Comparison of ENCODE assay signal across 16 cellular contexts in genomic region chr16:61909074-61909473, GRCh38.
DNase-seq lines count a peak whose midpoint lies in the region; FAIRE-seq and TF ChIP-seq lines count a peak whose summit lies in the region.
"Had no signal": no experiment of that assay in that cellular context is flagged by ENCODE, and none has a peak within 500 bp of the region (broad histone marks: within the 10 kb centered on the region; RNA-seq: fewer than 3 reads in every experiment).

No MANE protein-coding gene starts in this region.

- no peak overlapping the region for H2AFZ ChIP-seq in astrocyte (ENCODE audit: low read depth, low read length)

- H3K36me3 Mint-ChIP-seq in astrocyte (ENCODE audit: low read depth, unreplicated experiment) = no peaks in the 10 kb centered on the region
- H3K36me3 Mint-ChIP-seq: CD8-positive, alpha-beta memory T cell had no signal

- H3K9ac ChIP-seq in astrocyte (ENCODE audit: low read length) = no peak overlapping the region
- H3K9ac ChIP-seq: BLaER1 had no signal

- intact Hi-C loops in testis (cut with DNase I; ENCODE audit: low total_unique reads) = no loop called here

- peak; percentile 2 for DNase-seq in AG10803 (ENCODE audit: low read depth)
- DNase-seq in astrocyte (ENCODE audit: low read depth) = peak; percentile 47
- peak; percentile 7 for DNase-seq in choroid plexus epithelial cell (ENCODE audit: low read depth)
- DNase-seq in testis = peak; percentile 42
- no peak for DNase-seq in AG08396 (ENCODE audit: low spot score)
- DNase-seq in GDM1 (lab: John Stamatoyannopoulos, UW) = no peak
- no peak for DNase-seq in NCI-H1092 treated with DMSO at 0.1 percent for 48 hours (lab: John Stamatoyannopoulos, UW)
- DNase-seq: ACHN; Caco-2; CD8-positive, alpha-beta memory T cell; DMS53; HCEC 1CT; HFFc6 had no signal

- no peak overlapping the region for H3K27ac Mint-ChIP-seq in astrocyte (ENCODE audit: unreplicated experiment)
- H3K27ac Mint-ChIP-seq: CD8-positive, alpha-beta memory T cell; HFFc6 had no signal

- H3K36me3 ChIP-seq in astrocyte (ENCODE audit: insufficient read depth, low read length) (no peaks in the 10 kb centered on the region), testis (ENCODE audit: low read depth, missing control alignments) (no peaks in the 10 kb centered on the region)
- H3K36me3 ChIP-seq: BLaER1 had no signal

- H3K9me3 ChIP-seq in astrocyte (ENCODE audit: insufficient read depth, low read depth, low read length) (peaks cover 4% of the 10 kb centered on the region), testis (no peaks in the 10 kb centered on the region)
- H3K9me3 ChIP-seq: BLaER1 had no signal

- H3K4me1 Mint-ChIP-seq in astrocyte (ENCODE audit: low read depth, unreplicated experiment) = no peaks in the 10 kb centered on the region
- H3K4me1 Mint-ChIP-seq: CD8-positive, alpha-beta memory T cell had no signal

- H3K4me3 ChIP-seq in AG10803 (ENCODE audit: low read length) (no peak overlapping the region), astrocyte (ENCODE audit: insufficient read depth, low read depth, low read length) (no peak overlapping the region), choroid plexus epithelial cell (ENCODE audit: low read depth, low read length) (no peak overlapping the region), testis (no peak overlapping the region)
- H3K4me3 ChIP-seq: BLaER1, GM12878 had no signal

- no peaks in the 10 kb centered on the region for H4K20me1 ChIP-seq in astrocyte (ENCODE audit: insufficient read depth, low read length)
- H4K20me1 ChIP-seq: BLaER1 had no signal

- no peak overlapping the region for H3K4me2 ChIP-seq in astrocyte (ENCODE audit: low read length)
- H3K4me2 ChIP-seq: BLaER1 had no signal

- H3K79me2 ChIP-seq in astrocyte (ENCODE audit: insufficient read depth, low read length) = no peaks in the 10 kb centered on the region

- no peak overlapping the region for H3K4me3 Mint-ChIP-seq in astrocyte (ENCODE audit: unreplicated experiment)
- H3K4me3 Mint-ChIP-seq: CD8-positive, alpha-beta memory T cell; HFFc6 had no signal

- H3K4me1 ChIP-seq in astrocyte (ENCODE audit: insufficient read depth, low read length) = peaks cover 2% of the 10 kb centered on the region
- H3K4me1 ChIP-seq in testis = no peaks in the 10 kb centered on the region
- H3K4me1 ChIP-seq: BLaER1 had no signal

- H3K9me3 Mint-ChIP-seq in astrocyte (ENCODE audit: unreplicated experiment) = peaks cover 2% of the 10 kb centered on the region

- H3K27me3 Mint-ChIP-seq in astrocyte (ENCODE audit: low read depth, unreplicated experiment) = no peaks in the 10 kb centered on the region

- H3K27me3 ChIP-seq in astrocyte (ENCODE audit: insufficient read depth, low read length) (no peaks in the 10 kb centered on the region), testis (no peaks in the 10 kb centered on the region)
- H3K27me3 ChIP-seq: BLaER1 had no signal

- TF ChIP-seq CTCF in AG10803 (conservative IDR thresholded peaks at IDR 0.05; ENCODE audit: low read length) (no peak), astrocyte (IDR thresholded peaks at IDR 0.05; ENCODE audit: insufficient read depth, low read depth, low read length) (no peak), choroid plexus epithelial cell (conservative IDR thresholded peaks at IDR 0.05; ENCODE audit: low read depth, low read length) (no peak), testis (IDR thresholded peaks at IDR 0.05) (no peak)

- WGBS in testis, 2 donors = 46 to 62% methylated on average over 3 of the region's 3 CpGs

- no peak for FAIRE-seq in astrocyte (lab: Jason Lieb, UNC)
- FAIRE-seq: GM12878, GM18507 had no signal

- TF ChIP-seq POLR2A in testis (IDR thresholded peaks at IDR 0.05) = no peak

- no peak overlapping the region for H3K27ac ChIP-seq in astrocyte (ENCODE audit: low read depth, low read length)
- H3K27ac ChIP-seq in testis = no peak overlapping the region
- H3K27ac ChIP-seq: BLaER1 had no signal

Comparison
In these comparisons a context has a peak if more than half of its experiments do, and no peak if none do; other contexts are left out.
1. DNase-seq: peak in AG10803 (single experiment), astrocyte (single experiment), choroid plexus epithelial cell (single experiment) and testis (single experiment); none in AG08396 (single experiment), GDM1 (single experiment) and NCI-H1092 treated with DMSO at 0.1 percent for 48 hours (single experiment).